ENCODE assay signal across 1 cellular context in the genomic region with DNA sequence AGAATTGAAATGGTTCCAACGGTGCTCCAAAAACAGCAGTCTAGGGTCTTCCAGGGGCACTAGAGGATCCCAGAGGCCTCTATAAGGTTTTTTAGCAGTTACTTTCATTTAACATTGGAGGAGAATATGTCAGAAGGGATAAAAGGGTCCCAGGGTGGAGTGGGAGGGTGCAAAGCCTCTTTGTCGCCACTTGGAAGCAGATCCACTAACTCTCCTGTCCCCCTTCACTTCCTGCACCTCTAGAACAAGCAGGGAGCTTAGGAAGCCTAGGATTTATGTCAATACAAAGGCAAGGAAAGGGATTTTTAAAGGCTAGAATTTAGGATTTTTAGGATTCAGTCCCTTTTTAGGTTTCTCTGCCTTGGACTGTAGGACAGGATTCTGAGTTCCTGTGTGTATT.
TF ChIP-seq lines count a peak whose summit lies in the region.

No MANE protein-coding gene starts in this region.

TF ChIP-seq in GM23338, 12 proteins besides CTCF, POLR2A, EP300 and RAD21:
- TF ChIP-seq JUNB (IDR thresholded peaks at IDR 0.05; ENCODE audit: unreplicated experiment) (no peak), EZH2phosphoT487 (IDR thresholded peaks at IDR 0.05; ENCODE audit: unreplicated experiment) (no peak), POLR2AphosphoS5 (IDR thresholded peaks at IDR 0.05; ENCODE audit: low read depth) (no peak), STAT1 (IDR thresholded peaks at IDR 0.05; ENCODE audit: unreplicated experiment) (no peak), ZNF114 (CRISPR knock-in tag; IDR thresholded peaks at IDR 0.05) (no peak), NANOG (IDR thresholded peaks at IDR 0.05; ENCODE audit: borderline replicate concordance) (no peak), ZNF331 (CRISPR knock-in tag; IDR thresholded peaks at IDR 0.05; ENCODE audit: low read depth) (no peak), CREB1 (CRISPR knock-in tag; IDR thresholded peaks at IDR 0.05; ENCODE audit: low read depth) (no peak)
- TF ChIP-seq, protein P1, sequence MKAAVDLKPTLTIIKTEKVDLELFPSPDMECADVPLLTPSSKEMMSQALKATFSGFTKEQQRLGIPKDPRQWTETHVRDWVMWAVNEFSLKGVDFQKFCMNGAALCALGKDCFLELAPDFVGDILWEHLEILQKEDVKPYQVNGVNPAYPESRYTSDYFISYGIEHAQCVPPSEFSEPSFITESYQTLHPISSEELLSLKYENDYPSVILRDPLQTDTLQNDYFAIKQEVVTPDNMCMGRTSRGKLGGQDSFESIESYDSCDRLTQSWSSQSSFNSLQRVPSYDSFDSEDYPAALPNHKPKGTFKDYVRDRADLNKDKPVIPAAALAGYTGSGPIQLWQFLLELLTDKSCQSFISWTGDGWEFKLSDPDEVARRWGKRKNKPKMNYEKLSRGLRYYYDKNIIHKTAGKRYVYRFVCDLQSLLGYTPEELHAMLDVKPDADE (IDR thresholded peaks at IDR 0.05) = no peak
- TF ChIP-seq, protein P2, sequence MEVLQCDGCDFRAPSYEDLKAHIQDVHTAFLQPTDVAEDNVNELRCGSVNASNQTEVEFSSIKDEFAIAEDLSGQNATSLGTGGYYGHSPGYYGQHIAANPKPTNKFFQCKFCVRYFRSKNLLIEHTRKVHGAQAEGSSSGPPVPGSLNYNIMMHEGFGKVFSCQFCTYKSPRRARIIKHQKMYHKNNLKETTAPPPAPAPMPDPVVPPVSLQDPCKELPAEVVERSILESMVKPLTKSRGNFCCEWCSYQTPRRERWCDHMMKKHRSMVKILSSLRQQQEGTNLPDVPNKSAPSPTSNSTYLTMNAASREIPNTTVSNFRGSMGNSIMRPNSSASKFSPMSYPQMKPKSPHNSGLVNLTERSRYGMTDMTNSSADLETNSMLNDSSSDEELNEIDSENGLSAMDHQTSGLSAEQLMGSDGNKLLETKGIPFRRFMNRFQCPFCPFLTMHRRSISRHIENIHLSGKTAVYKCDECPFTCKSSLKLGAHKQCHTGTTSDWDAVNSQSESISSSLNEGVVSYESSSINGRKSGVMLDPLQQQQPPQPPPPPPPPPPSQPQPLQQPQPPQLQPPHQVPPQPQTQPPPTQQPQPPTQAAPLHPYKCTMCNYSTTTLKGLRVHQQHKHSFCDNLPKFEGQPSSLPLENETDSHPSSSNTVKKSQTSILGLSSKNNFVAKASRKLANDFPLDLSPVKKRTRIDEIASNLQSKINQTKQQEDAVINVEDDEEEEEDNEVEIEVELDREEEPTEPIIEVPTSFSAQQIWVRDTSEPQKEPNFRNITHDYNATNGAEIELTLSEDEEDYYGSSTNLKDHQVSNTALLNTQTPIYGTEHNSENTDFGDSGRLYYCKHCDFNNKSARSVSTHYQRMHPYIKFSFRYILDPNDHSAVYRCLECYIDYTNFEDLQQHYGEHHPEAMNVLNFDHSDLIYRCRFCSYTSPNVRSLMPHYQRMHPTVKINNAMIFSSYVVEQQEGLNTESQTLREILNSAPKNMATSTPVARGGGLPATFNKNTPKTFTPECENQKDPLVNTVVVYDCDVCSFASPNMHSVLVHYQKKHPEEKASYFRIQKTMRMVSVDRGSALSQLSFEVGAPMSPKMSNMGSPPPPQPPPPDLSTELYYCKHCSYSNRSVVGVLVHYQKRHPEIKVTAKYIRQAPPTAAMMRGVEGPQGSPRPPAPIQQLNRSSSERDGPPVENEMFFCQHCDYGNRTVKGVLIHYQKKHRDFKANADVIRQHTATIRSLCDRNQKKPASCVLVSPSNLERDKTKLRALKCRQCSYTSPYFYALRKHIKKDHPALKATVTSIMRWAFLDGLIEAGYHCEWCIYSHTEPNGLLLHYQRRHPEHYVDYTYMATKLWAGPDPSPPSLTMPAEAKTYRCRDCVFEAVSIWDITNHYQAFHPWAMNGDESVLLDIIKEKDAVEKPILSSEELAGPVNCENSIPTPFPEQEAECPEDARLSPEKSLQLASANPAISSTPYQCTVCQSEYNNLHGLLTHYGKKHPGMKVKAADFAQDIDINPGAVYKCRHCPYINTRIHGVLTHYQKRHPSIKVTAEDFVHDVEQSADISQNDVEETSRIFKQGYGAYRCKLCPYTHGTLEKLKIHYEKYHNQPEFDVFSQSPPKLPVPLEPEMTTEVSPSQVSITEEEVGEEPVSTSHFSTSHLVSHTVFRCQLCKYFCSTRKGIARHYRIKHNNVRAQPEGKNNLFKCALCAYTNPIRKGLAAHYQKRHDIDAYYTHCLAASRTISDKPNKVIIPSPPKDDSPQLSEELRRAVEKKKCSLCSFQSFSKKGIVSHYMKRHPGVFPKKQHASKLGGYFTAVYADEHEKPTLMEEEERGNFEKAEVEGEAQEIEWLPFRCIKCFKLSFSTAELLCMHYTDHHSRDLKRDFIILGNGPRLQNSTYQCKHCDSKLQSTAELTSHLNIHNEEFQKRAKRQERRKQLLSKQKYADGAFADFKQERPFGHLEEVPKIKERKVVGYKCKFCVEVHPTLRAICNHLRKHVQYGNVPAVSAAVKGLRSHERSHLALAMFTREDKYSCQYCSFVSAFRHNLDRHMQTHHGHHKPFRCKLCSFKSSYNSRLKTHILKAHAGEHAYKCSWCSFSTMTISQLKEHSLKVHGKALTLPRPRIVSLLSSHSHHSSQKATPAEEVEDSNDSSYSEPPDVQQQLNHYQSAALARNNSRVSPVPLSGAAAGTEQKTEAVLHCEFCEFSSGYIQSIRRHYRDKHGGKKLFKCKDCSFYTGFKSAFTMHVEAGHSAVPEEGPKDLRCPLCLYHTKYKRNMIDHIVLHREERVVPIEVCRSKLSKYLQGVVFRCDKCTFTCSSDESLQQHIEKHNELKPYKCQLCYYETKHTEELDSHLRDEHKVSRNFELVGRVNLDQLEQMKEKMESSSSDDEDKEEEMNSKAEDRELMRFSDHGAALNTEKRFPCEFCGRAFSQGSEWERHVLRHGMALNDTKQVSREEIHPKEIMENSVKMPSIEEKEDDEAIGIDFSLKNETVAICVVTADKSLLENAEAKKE (CRISPR knock-in tag; IDR thresholded peaks at IDR 0.05) = no peak
TF ChIP-seq in GM23338: peak in this region for 0.
